16 cellular contexts compared by ENCODE assay signal in genomic region chr15:39188314-39188713, GRCh38.
A peak's percentile ranks its signal among the peaks of the same experiment; 100 is the strongest.
DNase-seq lines count a peak whose midpoint lies in the region; TF ChIP-seq lines count a peak whose summit lies in the region.
"Had no signal": no experiment of that assay in that cellular context is flagged by ENCODE, and none has a peak within 500 bp of the region (broad histone marks: within the 10 kb centered on the region; RNA-seq: fewer than 3 reads in every experiment).

No MANE protein-coding gene starts in this region.

- H2AFZ ChIP-seq in smooth muscle cell (ENCODE audit: low read depth): no peak overlapping the region
- H2AFZ ChIP-seq: GM23338 had no signal

- TF ChIP-seq CTCF in fibroblast of the aortic adventitia (IDR thresholded peaks at IDR 0.05; ENCODE audit: insufficient read depth, low read length) (no peak), smooth muscle cell (IDR thresholded peaks at IDR 0.05; ENCODE audit: borderline replicate concordance, insufficient read depth, poor library complexity, severe bottlenecking) (no peak), vagina (IDR thresholded peaks at IDR 0.05) (no peak)

- intact Hi-C loops in vagina (cut with DNase I): no loop called here

- WGBS in smooth muscle cell (ENCODE audit: low lambda C conversion rate): 87% methylated on average over 1 of the region's 1 CpG

- TF ChIP-seq POLR2A in vagina (IDR thresholded peaks at IDR 0.05): no peak

- no peak overlapping the region for H3K9ac ChIP-seq in smooth muscle cell (ENCODE audit: low read depth)

- no peaks in the 10 kb centered on the region for H3K27me3 ChIP-seq in SJSA1 (replicated peaks)
- no peaks in the 10 kb centered on the region for H3K27me3 ChIP-seq in smooth muscle cell (ENCODE audit: low read depth)
- H3K27me3 ChIP-seq in vagina: no peaks in the 10 kb centered on the region
- H3K27me3 ChIP-seq: Peyer's patch had no signal

- H3K79me2 ChIP-seq in smooth muscle cell (ENCODE audit: low read depth): no peaks in the 10 kb centered on the region

- no peaks in the 10 kb centered on the region for H4K20me1 ChIP-seq in smooth muscle cell (ENCODE audit: low read depth)

- H3K9me3 ChIP-seq in SJSA1 (replicated peaks) (no peaks in the 10 kb centered on the region), smooth muscle cell (replicated peaks; ENCODE audit: low read depth) (no peaks in the 10 kb centered on the region), vagina (no peaks in the 10 kb centered on the region)
- H3K9me3 ChIP-seq: Peyer's patch had no signal

- DNase-seq in GM04503 (ENCODE audit: low read depth) (peak; percentile 72), SJSA1 (ENCODE audit: low read depth in 1 of 2, low spot score in 2 of 2) (no peak), fibroblast of the aortic adventitia (ENCODE audit: low read depth) (peak; percentile 51), smooth muscle cell (lab: John Stamatoyannopoulos, UW; ENCODE audit: unreplicated experiment) (no peak), vagina (ENCODE audit: extremely low spot score in 2 of 2) (no peak), NCI-H2081 treated with DMSO at 0.1 percent for 48 hours (lab: John Stamatoyannopoulos, UW) (no peak), NCI-H510A (lab: John Stamatoyannopoulos, UW) (no peak)
- DNase-seq: Caco-2, Karpas-422, NCI-H1105 treated with DMSO at 0.1 percent for 48 hours, NCI-H187, NCI-H446, NCI-H748 treated with DMSO at 0.1 percent for 48 hours, Peyer's patch, SHP77 treated with DMSO at 0.1 percent for 48 hours had no signal

- H3F3A ChIP-seq in smooth muscle cell (ENCODE audit: low read depth): peaks cover 18% of the 10 kb centered on the region

- H3K4me1 ChIP-seq in SJSA1 (replicated peaks) (peaks cover 65% of the 10 kb centered on the region), smooth muscle cell (ENCODE audit: low read depth) (peaks cover 22% of the 10 kb centered on the region), vagina (peaks cover 19% of the 10 kb centered on the region)
- H3K4me1 ChIP-seq: Peyer's patch had no signal

- H3K27ac ChIP-seq in SJSA1 (peak overlapping the region; percentile 22), smooth muscle cell (ENCODE audit: low read depth) (peak overlapping the region; percentile 40), vagina (no peak overlapping the region)
- H3K27ac ChIP-seq: Peyer's patch had no signal

- H3K4me3 ChIP-seq in SJSA1: no peak overlapping the region
- no peak overlapping the region for H3K4me3 ChIP-seq in fibroblast of the aortic adventitia (ENCODE audit: low read depth, low read length)
- H3K4me3 ChIP-seq in smooth muscle cell: no peak overlapping the region
- H3K4me3 ChIP-seq in vagina: no peak overlapping the region
- H3K4me3 ChIP-seq: GM23338, Peyer's patch had no signal

- no peak overlapping the region for H3K4me2 ChIP-seq in smooth muscle cell
- H3K4me2 ChIP-seq: GM23338 had no signal

- H3K36me3 ChIP-seq in SJSA1 (no peaks in the 10 kb centered on the region), smooth muscle cell (ENCODE audit: low read depth) (no peaks in the 10 kb centered on the region), vagina (no peaks in the 10 kb centered on the region)
- H3K36me3 ChIP-seq: Peyer's patch had no signal

Comparison
In these comparisons a context has a peak if more than half of its experiments do, and no peak if none do; other contexts are left out.
1. DNase-seq: peak in GM04503 (single experiment) and fibroblast of the aortic adventitia (single experiment); none in SJSA1 (0 of 2), smooth muscle cell (single experiment), vagina (0 of 2), NCI-H2081 treated with DMSO at 0.1 percent for 48 hours (single experiment) and NCI-H510A (single experiment).